8 cellular contexts compared by ENCODE assay signal in the genomic region with DNA sequence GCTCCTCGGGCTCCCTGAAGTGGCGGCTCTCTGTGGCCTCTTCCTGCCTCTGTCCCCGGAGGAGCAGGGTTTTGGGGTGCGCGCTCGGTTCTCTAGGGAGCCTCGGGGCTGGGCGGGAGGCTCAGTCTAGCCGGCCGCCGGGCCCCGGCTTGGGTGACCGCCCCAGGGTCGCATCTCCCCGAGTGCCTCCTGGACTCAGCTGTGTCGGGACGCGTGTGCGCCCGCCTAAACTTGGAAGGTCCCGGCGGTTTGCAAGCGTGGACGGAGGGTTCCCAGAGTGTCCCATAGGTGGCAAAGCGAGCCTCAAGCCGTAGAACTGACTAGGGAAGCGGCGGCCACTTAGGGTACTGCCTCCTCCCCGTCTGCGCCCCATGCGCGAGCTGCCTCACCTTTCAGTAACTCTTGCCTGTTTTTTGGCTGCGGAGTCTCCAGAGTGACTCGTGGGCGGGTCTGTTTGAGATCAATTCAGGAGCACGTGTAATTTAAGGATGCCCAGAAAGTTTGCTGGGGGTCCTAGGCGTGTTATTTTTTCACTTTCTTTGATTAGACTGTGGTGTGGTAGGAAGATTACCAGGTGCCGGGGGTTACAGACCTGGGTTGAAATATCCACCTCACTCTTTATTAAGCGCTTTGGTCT. TPM values are rescaled to one million over a fixed set of nuclear protein-coding genes. Genes with fewer than 3 reads are reported as not detected.
DNase-seq lines count a peak whose midpoint lies in the region; ATAC-seq and TF ChIP-seq lines count a peak whose summit lies in the region.

No MANE protein-coding gene starts in this region.

- peak; percentile 74 for TF ChIP-seq CTCF in chondrocyte (IDR thresholded peaks at IDR 0.05)

- no peaks in the 10 kb centered on the region for H3K27me3 Mint-ChIP-seq in chondrocyte (ENCODE audit: low read depth)

- peaks cover 23% of the 10 kb centered on the region for H3K4me1 Mint-ChIP-seq in chondrocyte (ENCODE audit: low read depth)

- no peaks in the 10 kb centered on the region for H3K9me3 Mint-ChIP-seq in chondrocyte (ENCODE audit: low read depth)

- peak overlapping the region; percentile 99 for H3K4me3 Mint-ChIP-seq in chondrocyte (ENCODE audit: unreplicated experiment)

- H3K27ac Mint-ChIP-seq in chondrocyte (ENCODE audit: unreplicated experiment): peak overlapping the region; percentile 83

- intact Hi-C loops in left colon (cut with DNase I, micrococcal nuclease): no loop called here

- in situ Hi-C loops in ACHN (cut with HindIII; ENCODE audit: low pct_ligation_motif_present, low pct_unique_long_range_greater_than_20kb, low sequenced_read_pairs): no loop called here

- DNase-seq in ACHN (peak; percentile 78), NCI-H2171 treated with DMSO at 0.1 percent for 48 hours (lab: John Stamatoyannopoulos, UW) (peak; percentile 79), chondrocyte (ENCODE audit: low spot score) (peak; percentile 87), left colon (peak; percentile 64 to 76)
- peak; percentile 49 for DNase-seq in activated CD4-positive, alpha-beta T cell treated with anti-CD3 and anti-CD28 coated beads for 1 hour
- DNase-seq in stimulated activated CD4-positive, alpha-beta T cell treated with anti-CD3 and anti-CD28 coated beads, Interleukin-1b, Interleukin-23, amount 100 ng/mL, for 48 hours: peak; percentile 83

- peak; percentile 36 for ATAC-seq in GM18519 (IDR thresholded peaks at IDR 0.05; ENCODE audit: low FRiP score, unreplicated experiment)
- ATAC-seq in HG03060 (IDR thresholded peaks at IDR 0.05; ENCODE audit: low read depth, unreplicated experiment): peak; percentile 28
- ATAC-seq in left colon: peak; percentile 74

- H3K36me3 Mint-ChIP-seq in chondrocyte (ENCODE audit: low read depth): no peaks in the 10 kb centered on the region

RNA-seq across cellular contexts. Expression of gene ACTL6A, which starts 0.7 kb away (rescaled TPM):
- 37.4 to 46.3 TPM (median 37.8 TPM) in 3 replicates for total RNA-seq in chondrocyte
- total RNA-seq in left colon: 10 to 100 TPM; 31.9 to 33.0 TPM

RNA-seq across cellular contexts. Expression of gene MRPL47, which starts 41.0 kb away (rescaled TPM):
- 30.6 to 34.0 TPM (median 32.5 TPM) in 3 replicates for total RNA-seq in chondrocyte
- total RNA-seq in left colon: 10 to 100 TPM; 29.5 to 37.9 TPM

RNA-seq across cellular contexts. Expression of gene NDUFB5, which starts 41.2 kb away (rescaled TPM):
- total RNA-seq in chondrocyte (58.5 to 93.6 TPM (median 67.0 TPM) in 3 replicates), left colon (100 to 1,000 TPM; 141 to 143 TPM)

Comparison
In these comparisons a context has a peak if more than half of its experiments do, and no peak if none do; other contexts are left out.
1. Peak in every context shown above with its lines: DNase-seq and ATAC-seq.